14 cellular contexts compared by ENCODE assay signal in the genomic region with DNA sequence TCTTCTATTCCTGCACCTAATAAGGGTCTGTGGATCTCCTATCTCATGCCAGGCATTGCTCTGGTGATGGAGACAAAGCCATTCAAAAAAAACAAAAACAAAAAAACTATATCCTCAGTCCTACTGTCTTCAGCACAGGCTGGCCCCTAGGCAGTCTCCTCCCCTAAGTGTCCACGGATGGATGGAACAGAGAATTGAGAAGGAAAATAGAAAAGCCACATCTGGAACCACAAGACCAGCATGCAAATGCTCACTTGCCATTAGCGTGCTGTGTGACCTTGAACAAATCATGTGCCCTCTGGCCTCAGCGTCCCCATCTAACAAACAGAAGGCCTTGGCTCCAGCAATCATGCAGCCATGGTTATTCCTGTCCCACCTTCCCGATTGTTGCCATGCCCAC. TPM values are rescaled to one million over a fixed set of nuclear protein-coding genes. Genes with fewer than 3 reads are reported as not detected.
DNase-seq lines count a peak whose midpoint lies in the region; ATAC-seq lines count a peak whose summit lies in the region.
"Had no signal": no experiment of that assay in that cellular context is flagged by ENCODE, and none has a peak within 500 bp of the region (broad histone marks: within the 10 kb centered on the region; RNA-seq: fewer than 3 reads in every experiment).

No MANE protein-coding gene starts in this region.

- H3K27me3 Mint-ChIP-seq in activated T-cell treated with anti-CD3 and anti-CD28 coated beads, Interleukin-2, amount 50 U/mL, for 4 hours (ENCODE audit: low read depth) = no peaks in the 10 kb centered on the region

- H3K9me3 Mint-ChIP-seq in activated T-cell treated with anti-CD3 and anti-CD28 coated beads, Interleukin-2, amount 50 U/mL, for 4 hours = no peaks in the 10 kb centered on the region
- H3K9me3 Mint-ChIP-seq: H9 had no signal

- peak; percentile 0 for DNase-seq in GM03348 (ENCODE audit: low spot score)
- DNase-seq in iPS-NIHi11 (ENCODE audit: low spot score) = peak; percentile 1
- DNase-seq in stimulated activated CD4-positive, alpha-beta T cell treated with anti-CD3 and anti-CD28 coated beads, Interleukin-2, amount 100 ng/mL, for 24 hours = no peak
- no peak for DNase-seq in NCI-H2196 treated with DMSO at 0.1 percent for 48 hours (lab: John Stamatoyannopoulos, UW; ENCODE audit: unreplicated experiment)
- no peak for DNase-seq in T-helper 2 cell
- no peak for DNase-seq in activated T-cell treated with anti-CD3 and anti-CD28 coated beads, Interleukin-2, amount 50 U/mL, for 4 hours
- DNase-seq: H9, Kasumi-1, NCI-H1417 treated with DMSO at 0.1 percent for 48 hours, NCI-H2081, RPMI8226, SJCRH30 had no signal

- no peak overlapping the region for H3K4me3 Mint-ChIP-seq in activated T-cell treated with anti-CD3 and anti-CD28 coated beads, Interleukin-2, amount 50 U/mL, for 4 hours
- H3K4me3 Mint-ChIP-seq: H9 had no signal

- H3K4me1 Mint-ChIP-seq in activated T-cell treated with anti-CD3 and anti-CD28 coated beads, Interleukin-2, amount 50 U/mL, for 4 hours (ENCODE audit: low read depth) = peaks cover 16% of the 10 kb centered on the region

- ATAC-seq in GM21367 (IDR thresholded peaks at IDR 0.05; ENCODE audit: unreplicated experiment) (peak; percentile 53), HG02870 (IDR thresholded peaks at IDR 0.05; ENCODE audit: unreplicated experiment) (peak; percentile 72)
- no peak for ATAC-seq in activated T-cell treated with anti-CD3 and anti-CD28 coated beads, Interleukin-2, amount 50 U/mL, for 4 hours

- no peaks in the 10 kb centered on the region for H3K36me3 Mint-ChIP-seq in activated T-cell treated with anti-CD3 and anti-CD28 coated beads, Interleukin-2, amount 50 U/mL, for 4 hours (ENCODE audit: insufficient read depth)

RNA-seq across cellular contexts. Expression of a gene that starts 32.7 kb away (rescaled TPM):
- 100 to 1,000 TPM; 364 to 594 (median 428) TPM for total RNA-seq in activated T-cell treated with anti-CD3 and anti-CD28 coated beads, Interleukin-2, amount 50 U/mL, for 4 hours

Comparison
In these comparisons a context has a peak if more than half of its experiments do, and no peak if none do; other contexts are left out.
1. DNase-seq: peak in GM03348 (single experiment) and iPS-NIHi11 (single experiment); none in stimulated activated CD4-positive, alpha-beta T cell treated with anti-CD3 and anti-CD28 coated beads, Interleukin-2, amount 100 ng/mL, for 24 hours (0 of 2), NCI-H2196 treated with DMSO at 0.1 percent for 48 hours (single experiment), T-helper 2 cell (0 of 5) and activated T-cell treated with anti-CD3 and anti-CD28 coated beads, Interleukin-2, amount 50 U/mL, for 4 hours (single experiment).
2. ATAC-seq: peak in GM21367 (single experiment) and HG02870 (single experiment); none in activated T-cell treated with anti-CD3 and anti-CD28 coated beads, Interleukin-2, amount 50 U/mL, for 4 hours (0 of 2).